In genomic region chrX:14872851-14873675, GRCh38 we compare ENCODE assay signal across 1 cellular context.
TF ChIP-seq lines count a peak whose summit lies in the region.

TSS of gene FANCB (minus strand) at chrX:14873069. CDS start at chrX:14865510, 7,559 bp downstream.
TSS of gene MOSPD2 (plus strand) at chrX:14873421. CDS start at chrX:14873529, 108 bp downstream.

TF ChIP-seq in K562, 482 proteins besides CTCF, POLR2A, EP300 and RAD21 (continued from another document and continues in another):
- no peak for TF ChIP-seq ZNF609 (CRISPR knock-in tag; IDR thresholded peaks at IDR 0.05; ENCODE audit: borderline replicate concordance)
- no peak for TF ChIP-seq ZNF77 (CRISPR knock-in tag; IDR thresholded peaks at IDR 0.05)
- no peak for TF ChIP-seq ZNF324 (CRISPR knock-in tag; IDR thresholded peaks at IDR 0.05)
- TF ChIP-seq POLR2B (IDR thresholded peaks at IDR 0.05; ENCODE audit: low read depth, partially characterized antibody), result peak; percentile 53
- no peak for TF ChIP-seq ZNF764 (CRISPR knock-in tag; IDR thresholded peaks at IDR 0.05; ENCODE audit: low read depth)
- TF ChIP-seq GATA2 (CRISPR knock-in tag; IDR thresholded peaks at IDR 0.05), result no peak
- TF ChIP-seq FOXO4 (CRISPR knock-in tag; IDR thresholded peaks at IDR 0.05), result no peak
- peak; percentile 27; the same call in 1 of the 2 replicates for TF ChIP-seq NFIC (IDR thresholded peaks at IDR 0.05)
- TF ChIP-seq ZBTB40 (IDR thresholded peaks at IDR 0.05), result peak; percentile 52; the same call in 1 of the 2 replicates
- no peak for TF ChIP-seq ZBTB40 (CRISPR knock-in tag; IDR thresholded peaks at IDR 0.05)
- 0 out of 2 replicates have a peak, but pooled peaks have one; percentile 41 for TF ChIP-seq POLR2H (tag; IDR thresholded peaks at IDR 0.05; ENCODE audit: low read depth)
- TF ChIP-seq THRB (CRISPR knock-in tag; conservative IDR thresholded peaks at IDR 0.05), result no peak
- peak; percentile 87 for TF ChIP-seq L3MBTL2 (IDR thresholded peaks at IDR 0.05)
- TF ChIP-seq ZC3H8 (IDR thresholded peaks at IDR 0.05), result no peak
- TF ChIP-seq SREBF2 (CRISPR knock-in tag; IDR thresholded peaks at IDR 0.05), result no peak
- no peak for TF ChIP-seq TFAM (CRISPR knock-in tag; conservative IDR thresholded peaks at IDR 0.05)
- TF ChIP-seq FOXK2 (conservative IDR thresholded peaks at IDR 0.05 in 1 of 2, IDR thresholded peaks at IDR 0.05 in 1 of 2; ENCODE audit: low read depth in 2 of 2), result no peak
- TF ChIP-seq U2AF2 (optimal IDR thresholded peaks at IDR 0.05; ENCODE audit: low read depth, low read length), result no peak
- 0 out of 2 replicates have a peak, but pooled peaks have one; percentile 29 for TF ChIP-seq ZNF395 (CRISPR knock-in tag; IDR thresholded peaks at IDR 0.05)
- TF ChIP-seq FOXK1 (CRISPR knock-in tag; IDR thresholded peaks at IDR 0.05; ENCODE audit: borderline replicate concordance), result no peak
- no peak for TF ChIP-seq PYGO2 (tag; IDR thresholded peaks at IDR 0.05)
- TF ChIP-seq CBFB (CRISPR knock-in tag; IDR thresholded peaks at IDR 0.05), result no peak
- TF ChIP-seq GMEB1 (CRISPR knock-in tag; IDR thresholded peaks at IDR 0.05), result peak; percentile 53; the same call in 1 of the 2 replicates
- no peak for TF ChIP-seq ZNF174 (CRISPR knock-in tag; IDR thresholded peaks at IDR 0.05)
- peak; percentile 21; the same call in 1 of the 2 replicates for TF ChIP-seq LCOR (CRISPR knock-in tag; IDR thresholded peaks at IDR 0.05)
- TF ChIP-seq RCOR1 (IDR thresholded peaks at IDR 0.05; ENCODE audit: borderline replicate concordance in 1 of 2, low read depth in 2 of 2, low read length in 2 of 2), result no peak
- no peak; the same call in 1 of the 2 replicates for TF ChIP-seq ZFX (CRISPR knock-in tag; IDR thresholded peaks at IDR 0.05)
- TF ChIP-seq TARDBP (IDR thresholded peaks at IDR 0.05), result no peak
- no peak for TF ChIP-seq ZNF699 (CRISPR knock-in tag; IDR thresholded peaks at IDR 0.05; ENCODE audit: insufficient replicate concordance)
- no peak for TF ChIP-seq ZNF431 (CRISPR knock-in tag; IDR thresholded peaks at IDR 0.05)
- TF ChIP-seq MITF (IDR thresholded peaks at IDR 0.05), result peak; percentile 69; the same call in 1 of the 2 replicates
- 0 out of 2 replicates have a peak, but pooled peaks have one; percentile 19 for TF ChIP-seq CTBP1 (IDR thresholded peaks at IDR 0.05; ENCODE audit: borderline replicate concordance)
- no peak for TF ChIP-seq ZBTB33 (CRISPR knock-in tag; IDR thresholded peaks at IDR 0.05)
- TF ChIP-seq BDP1 (IDR thresholded peaks at IDR 0.05; ENCODE audit: insufficient read depth, insufficient read length), result no peak
- peak; percentile 88 for TF ChIP-seq PHF20 (IDR thresholded peaks at IDR 0.05; ENCODE audit: partially characterized antibody)
- no peak for TF ChIP-seq TCF7 (IDR thresholded peaks at IDR 0.05; ENCODE audit: borderline replicate concordance)
